In genomic region chr9:105713260-105713938, GRCh38 we compare ENCODE assay signal across 16 cellular contexts. TPM values are rescaled to one million over a fixed set of nuclear protein-coding genes. Genes with fewer than 3 reads are reported as not detected.
DNase-seq lines count a peak whose midpoint lies in the region; ATAC-seq, FAIRE-seq and TF ChIP-seq lines count a peak whose summit lies in the region.
"Had no signal": no experiment of that assay in that cellular context is flagged by ENCODE, and none has a peak within 500 bp of the region (broad histone marks: within the 10 kb centered on the region; RNA-seq: fewer than 3 reads in every experiment).

No MANE protein-coding gene starts in this region.

- H4K8ac ChIP-seq in H9 (replicated peaks; ENCODE audit: insufficient read length, low read depth, low read length) (no peak overlapping the region), H1 (ENCODE audit: extremely low read depth, insufficient read depth, low read length) (peak overlapping the region; percentile 89; the same call in 1 of the 2 replicates)

- no peak overlapping the region for H3T11ph ChIP-seq in H9 (ENCODE audit: low read length)

- H2BK20ac ChIP-seq in H9 (ENCODE audit: low read depth, low read length, poor library complexity, severe bottlenecking) = no peak overlapping the region
- no peak overlapping the region for H2BK20ac ChIP-seq in H1 (ENCODE audit: low read length)

- H3K18ac ChIP-seq in H9 (ENCODE audit: insufficient read length, low read depth, low read length) (no peak overlapping the region), H1 (ENCODE audit: extremely low read depth, low read length) (no peak overlapping the region)

- H3K27ac Mint-ChIP-seq in H9 (no peak overlapping the region), glutamatergic neuron (ENCODE audit: unreplicated experiment) (no peak overlapping the region), type B pancreatic cell (no peak overlapping the region)
- H3K27ac Mint-ChIP-seq: CD14-positive monocyte; CD8-positive, alpha-beta T cell had no signal

- H2BK120ac ChIP-seq in H9 (ENCODE audit: low read depth, low read length, poor library complexity, severe bottlenecking) = no peak overlapping the region
- H2BK120ac ChIP-seq in H1 (replicated peaks; ENCODE audit: low read depth, low read length) = no peak overlapping the region

- ATAC-seq in omental fat pad (ENCODE audit: low FRiP score) (peak; percentile 32), GM21825 (IDR thresholded peaks at IDR 0.05; ENCODE audit: unreplicated experiment) (no peak)
- ATAC-seq: A549; CD8-positive, alpha-beta T cell had no signal

- H3K79me2 ChIP-seq in H9 (ENCODE audit: insufficient read depth, low read length) (no peaks in the 10 kb centered on the region), H1 (ENCODE audit: control insufficient read depth in 1 of 2, insufficient read depth in 2 of 2, low read length in 2 of 2) (no peaks in the 10 kb centered on the region)

- H3K79me1 ChIP-seq in H9 (ENCODE audit: insufficient read depth, low read depth, low read length, poor library complexity, severe bottlenecking) = no peaks in the 10 kb centered on the region
- H3K79me1 ChIP-seq in H1 (ENCODE audit: low read depth, low read length) = no peaks in the 10 kb centered on the region

- DNase-seq in D341Med (ENCODE audit: low spot score) = peak; percentile 12
- peak; percentile 38 for DNase-seq in H9
- DNase-seq in H1 (ENCODE audit: low read depth in 1 of 2, low spot score in 2 of 2) = no peak
- DNase-seq in omental fat pad (ENCODE audit: low spot score) = no peak
- no peak for DNase-seq in glutamatergic neuron
- no peak for DNase-seq in type B pancreatic cell (ENCODE audit: extremely low spot score, unreplicated experiment)
- DNase-seq in KG1 (lab: John Stamatoyannopoulos, UW) = no peak
- DNase-seq: Caco-2; CD8-positive, alpha-beta T cell; DMS53; IMR-90 had no signal

- no peak overlapping the region for H2AK5ac ChIP-seq in H9 (ENCODE audit: insufficient read length, low read length)
- H2AK5ac ChIP-seq in H1 (ENCODE audit: low read depth, low read length) = no peak overlapping the region

- no peak overlapping the region for H4K91ac ChIP-seq in H9 (ENCODE audit: insufficient read length, low read depth, low read length)
- H4K91ac ChIP-seq in H1 (replicated peaks; ENCODE audit: insufficient read length, low read length) = no peak overlapping the region

- no peak overlapping the region for H3K4ac ChIP-seq in H9 (ENCODE audit: low read depth, low read length)
- no peak overlapping the region for H3K4ac ChIP-seq in H1 (replicated peaks; ENCODE audit: insufficient read length, low read depth, low read length)

- no peak overlapping the region for H2BK5ac ChIP-seq in H9 (ENCODE audit: insufficient read length, low read length)
- H2BK5ac ChIP-seq in H1 (ENCODE audit: low read depth, low read length) = no peak overlapping the region

- H2BK15ac ChIP-seq in H9 (ENCODE audit: low read depth, low read length) = no peak overlapping the region
- no peak overlapping the region for H2BK15ac ChIP-seq in H1 (ENCODE audit: low read length)

- H4K20me1 ChIP-seq in H9 (ENCODE audit: control insufficient read depth, insufficient read depth, insufficient read length) (no peaks in the 10 kb centered on the region), H1 (replicated peaks in 1 of 2; ENCODE audit: control insufficient read depth in 1 of 2, insufficient read depth in 2 of 2, low read length in 2 of 2) (no peaks in the 10 kb centered on the region)

- no peak for TF ChIP-seq EP300 in H1 (IDR thresholded peaks at IDR 0.05; ENCODE audit: borderline replicate concordance in 1 of 2, low read depth in 2 of 2, low read length in 2 of 2)

- WGBS in H9 (ENCODE audit: extremely low coverage, insufficient read length, low lambda C conversion rate) = no CpG with 5 or more reads among the region's 10 CpGs
- 93% methylated on average over 5 of the region's 10 CpGs; no CpG with 5 or more reads in 1 of the 2 experiments for WGBS in H1 (ENCODE audit: extremely low coverage in 1 of 2, insufficient coverage in 1 of 2, insufficient read length in 1 of 2, insufficient replicate concordance in 2 of 2, low coverage in 1 of 2, low lambda C conversion rate in 2 of 2, missing lambda C conversion rate in 1 of 2), 2 experiments

- H3K9ac ChIP-seq in H9 (ENCODE audit: extremely low read depth, insufficient read length, low read length) = no peak overlapping the region
- no peak overlapping the region for H3K9ac ChIP-seq in H1 (replicated peaks in 1 of 4; ENCODE audit: extremely low read depth in 1 of 4, low read depth in 3 of 4, low read length in 3 of 4)

- H3K4me2 ChIP-seq in H9 (ENCODE audit: insufficient read depth, insufficient read length, low read length) (no peak overlapping the region), H1 (ENCODE audit: insufficient read depth in 1 of 2, low read depth in 2 of 2, low read length in 2 of 2) (no peak overlapping the region)
- H3K4me2 ChIP-seq: A549 had no signal

- no peak overlapping the region for H3K23ac ChIP-seq in H9 (ENCODE audit: insufficient read length, low read depth, low read length)
- H3K23ac ChIP-seq in H1 (ENCODE audit: insufficient read length) = no peak overlapping the region

- H3K27ac ChIP-seq in H9 (ENCODE audit: insufficient read length, low read depth, low read length) (no peak overlapping the region), H1 (ENCODE audit: low read depth, low read length) (no peak overlapping the region)
- H3K27ac ChIP-seq: A549 had no signal

- no peaks in the 10 kb centered on the region for H3K27me3 Mint-ChIP-seq in H9 (ENCODE audit: low read depth)
- no peaks in the 10 kb centered on the region for H3K27me3 Mint-ChIP-seq in glutamatergic neuron (ENCODE audit: unreplicated experiment)
- no peaks in the 10 kb centered on the region for H3K27me3 Mint-ChIP-seq in type B pancreatic cell

- no peaks in the 10 kb centered on the region; a peak in 1 of 7 replicates for H3K36me3 Mint-ChIP-seq in H9 (ENCODE audit: insufficient read depth in 1 of 3, low read depth in 3 of 3)
- H3K36me3 Mint-ChIP-seq in glutamatergic neuron (ENCODE audit: unreplicated experiment) = no peaks in the 10 kb centered on the region
- H3K36me3 Mint-ChIP-seq in type B pancreatic cell = peaks cover 6% of the 10 kb centered on the region

- TF ChIP-seq RAD21 in H1 (IDR thresholded peaks at IDR 0.05 in 1 of 2, conservative IDR thresholded peaks at IDR 0.05 in 1 of 2; ENCODE audit: low read depth in 2 of 2, low read length in 2 of 2) = no peak

- TF ChIP-seq CTCF in H9 (conservative IDR thresholded peaks at IDR 0.05) (no peak), H1 (IDR thresholded peaks at IDR 0.05; ENCODE audit: control extremely low read depth in 1 of 3, insufficient read depth in 1 of 3, low read depth in 1 of 3, low read length in 3 of 3) (no peak), omental fat pad (IDR thresholded peaks at IDR 0.05) (no peak), glutamatergic neuron (IDR thresholded peaks at IDR 0.05; ENCODE audit: partially characterized antibody, unreplicated experiment) (no peak), type B pancreatic cell (conservative IDR thresholded peaks at IDR 0.05) (no peak)

- H3K27me3 ChIP-seq in H9 (ENCODE audit: insufficient read depth, low read length) (no peaks in the 10 kb centered on the region), H1 (replicated peaks in 1 of 4; ENCODE audit: control insufficient read depth in 3 of 4, extremely low read depth in 1 of 4, insufficient read depth in 3 of 4, low read length in 3 of 4) (no peaks in the 10 kb centered on the region)

- FAIRE-seq in H1 (lab: Jason Lieb, UNC) = no peak
- FAIRE-seq: A549 had no signal

- no peaks in the 10 kb centered on the region for H3K4me1 ChIP-seq in H9 (ENCODE audit: insufficient read depth, low read length)
- H3K4me1 ChIP-seq in H1 (replicated peaks in 1 of 4; ENCODE audit: control insufficient read depth in 3 of 4, insufficient read depth in 4 of 4, low read length in 3 of 4) = no peaks in the 10 kb centered on the region
- H3K4me1 ChIP-seq: A549, Caco-2 had no signal

- H3K23me2 ChIP-seq in H9 (ENCODE audit: insufficient read length, low read depth, low read length, poor library complexity, severe bottlenecking) = no peaks in the 10 kb centered on the region
- H3K23me2 ChIP-seq in H1 (ENCODE audit: low read depth, low read length) = no peaks in the 10 kb centered on the region

- H3K4me3 Mint-ChIP-seq in H9 (no peak overlapping the region), glutamatergic neuron (ENCODE audit: unreplicated experiment) (no peak overlapping the region), type B pancreatic cell (no peak overlapping the region)
- H3K4me3 Mint-ChIP-seq: CD14-positive monocyte; CD8-positive, alpha-beta T cell had no signal

- H2AFZ ChIP-seq in H9 (ENCODE audit: low read length) (no peak overlapping the region), H1 (ENCODE audit: low read length) (no peak overlapping the region)

- H3K9me3 ChIP-seq in H9 (ENCODE audit: control insufficient read depth, low read depth, low read length) = no peaks in the 10 kb centered on the region
- H3K9me3 ChIP-seq in H1 (ENCODE audit: insufficient read depth in 2 of 2, low read depth in 1 of 2, low read length in 1 of 2) = no peaks in the 10 kb centered on the region
- H3K9me3 ChIP-seq: A549, Caco-2 had no signal

- H2BK12ac ChIP-seq in H9 (ENCODE audit: insufficient read length, low read depth, low read length) = no peak overlapping the region
- H2BK12ac ChIP-seq in H1 (ENCODE audit: low read depth, low read length) = no peak overlapping the region

- H3K36me3 ChIP-seq in H1 (ENCODE audit: control insufficient read depth in 2 of 4, insufficient read depth in 4 of 4, low read length in 3 of 4) = no peaks in the 10 kb centered on the region; a peak in 1 of 8 replicates

- CTCF ChIA-PET in H1 (lab: Charles Lee; ENCODE audit: partially characterized antibody) = interaction anchor here (0.8 to 2.0 kb wide), 6 partner anchors 23 to 144 kb away, joined by 3 to 7 read pairs (median 3); no protein-coding TSS in a partner anchor

- TF ChIP-seq POLR2A in H1 (IDR thresholded peaks at IDR 0.05; ENCODE audit: control extremely low read depth in 1 of 2, low read depth in 2 of 2, low read length in 2 of 2) = no peak

- H4K5ac ChIP-seq in H9 (ENCODE audit: insufficient read length, low read depth, low read length) (no peak overlapping the region), H1 (ENCODE audit: insufficient read length, low read depth, low read length) (no peak overlapping the region)

- H3K4me3 ChIP-seq in H1 (ENCODE audit: extremely low read depth in 1 of 4, insufficient read depth in 2 of 4, low read depth in 3 of 4, low read length in 4 of 4) = no peak overlapping the region
- H3K4me3 ChIP-seq: A549 had no signal

- no peak overlapping the region for H3K56ac ChIP-seq in H9 (ENCODE audit: insufficient read length, low read depth, low read length)
- no peak overlapping the region for H3K56ac ChIP-seq in H1 (replicated peaks; ENCODE audit: insufficient read length, low read depth, low read length)

- H3K9me3 Mint-ChIP-seq in H9 (no peaks in the 10 kb centered on the region), glutamatergic neuron (ENCODE audit: unreplicated experiment) (no peaks in the 10 kb centered on the region), type B pancreatic cell (no peaks in the 10 kb centered on the region)
- H3K9me3 Mint-ChIP-seq: CD8-positive, alpha-beta T cell had no signal

- H3K4me1 Mint-ChIP-seq in H9 (peaks cover 4 to 6% of the 10 kb centered on the region in 2 experiments; a peak in 3 of 4 replicates), glutamatergic neuron (ENCODE audit: low read depth, unreplicated experiment) (no peaks in the 10 kb centered on the region), type B pancreatic cell (ENCODE audit: unreplicated experiment) (no peaks in the 10 kb centered on the region)

- H3K14ac ChIP-seq in H9 (ENCODE audit: insufficient read depth, low read length) (no peak overlapping the region), H1 (ENCODE audit: insufficient read length) (no peak overlapping the region)

- POLR2A ChIA-PET in H1 (lab: Charles Lee; ENCODE audit: partially characterized antibody) = no interaction called here

RNA-seq across cellular contexts. Expression of gene TMEM38B, which starts 19.1 kb away (rescaled TPM):
- total RNA-seq in H9 (2021) (14.5 and 17.1 TPM in 2 replicates), omental fat pad (10 to 100 TPM in 3 of 4 donors, 1 to 10 TPM in 1; 4.5 to 20.1 (median 13.1) TPM), glutamatergic neuron (ENCODE audit: unreplicated experiment) (3.0 TPM), type B pancreatic cell (ENCODE audit: low replicate concordance) (18.5 and 21.3 TPM in 2 replicates)
- total RNA-seq in H1 (2021; fragmentation: NEBNext Ultra II Directional; extraction: Animal tissue kit (Norgen Biotek cat#: 25700)) = 12.4 and 17.5 TPM in 2 replicates
- polyA plus RNA-seq in H1 (2011; rRNA removed) = 5.6 and 10.6 TPM in 2 replicates
- 11.6 TPM for polyA plus RNA-seq in H1 (2011; cell fraction: cytosol; rRNA removed)
- polyA plus RNA-seq in H1 (2011; cell fraction: nucleus; rRNA removed) = 3.0 TPM
- 7.6 to 16.4 TPM (median 11.3 TPM) in 4 replicates for polyA plus RNA-seq in H1 (2012, experiment 1 of 2)
- polyA plus RNA-seq in H1 (2012, experiment 2 of 2) = 1.3 TPM
- polyA plus RNA-seq in H1 (2013, experiment 1 of 2) = 9.5 TPM
- 12.4 TPM for polyA plus RNA-seq in H1 (2013, experiment 2 of 2)
- polyA minus RNA-seq in H1 (2011; rRNA and poly(A)+ RNA removed) = 9.0 and 13.4 TPM in 2 replicates
- polyA minus RNA-seq in H1 (2011; cell fraction: cytosol; rRNA and poly(A)+ RNA removed) = 13.2 TPM
- 14.7 TPM for polyA minus RNA-seq in H1 (2011; cell fraction: nucleus; rRNA and poly(A)+ RNA removed)

RNA-seq across cellular contexts. Expression of gene TAL2, which starts 51.1 kb away (rescaled TPM):
- total RNA-seq in H9 (2021) = 0.50 and 1.1 TPM in 2 replicates
- total RNA-seq in H1 (2021; fragmentation: NEBNext Ultra II Directional; extraction: Animal tissue kit (Norgen Biotek cat#: 25700)) = 0.65 TPM in 1 of 2 replicates, not detected in the other
- polyA plus RNA-seq in H1 (2011; rRNA removed) = 0.47 and 0.82 TPM in 2 replicates
- 0.25 TPM for polyA plus RNA-seq in H1 (2011; cell fraction: cytosol; rRNA removed)
- 0.48 TPM for polyA plus RNA-seq in H1 (2011; cell fraction: nucleus; rRNA removed)
- 0.35 to 0.98 TPM (median 0.74 TPM) in 3 of 4 replicates, not detected in the other for polyA plus RNA-seq in H1 (2012, experiment 1 of 2)
- not detected for polyA plus RNA-seq in H1 (2012, experiment 2 of 2)
- polyA plus RNA-seq in H1 (2013, experiment 1 of 2) = 0.41 TPM
- 0.61 TPM for polyA plus RNA-seq in H1 (2013, experiment 2 of 2)
- polyA minus RNA-seq in H1 (2011; rRNA and poly(A)+ RNA removed) = 0.44 and 1.3 TPM in 2 replicates
- polyA minus RNA-seq in H1 (2011; cell fraction: cytosol; rRNA and poly(A)+ RNA removed) = not detected
- not detected for polyA minus RNA-seq in H1 (2011; cell fraction: nucleus; rRNA and poly(A)+ RNA removed)
- total RNA-seq in omental fat pad = 1 to 10 TPM in 1 of 4 donors, not detected in 3; 1.1 TPM
- total RNA-seq in glutamatergic neuron (ENCODE audit: unreplicated experiment) = 1.6 TPM
- total RNA-seq in type B pancreatic cell (ENCODE audit: low replicate concordance) = 0.65 TPM in 1 of 2 replicates, not detected in the other
- total RNA-seq: CD8-positive, alpha-beta T cell; HT-29; IMR-90 had no signal
- polyA plus RNA-seq: AG04450, CD14-positive monocyte had no signal

Comparison
In these comparisons a context has a peak if more than half of its experiments do, and no peak if none do; other contexts are left out.
1. DNase-seq: peak in D341Med (single experiment) and H9 (single experiment); none in H1 (0 of 2), omental fat pad (single experiment), glutamatergic neuron (single experiment), type B pancreatic cell (single experiment) and KG1 (single experiment).